8 cellular contexts compared by ENCODE assay signal in the genomic region with DNA sequence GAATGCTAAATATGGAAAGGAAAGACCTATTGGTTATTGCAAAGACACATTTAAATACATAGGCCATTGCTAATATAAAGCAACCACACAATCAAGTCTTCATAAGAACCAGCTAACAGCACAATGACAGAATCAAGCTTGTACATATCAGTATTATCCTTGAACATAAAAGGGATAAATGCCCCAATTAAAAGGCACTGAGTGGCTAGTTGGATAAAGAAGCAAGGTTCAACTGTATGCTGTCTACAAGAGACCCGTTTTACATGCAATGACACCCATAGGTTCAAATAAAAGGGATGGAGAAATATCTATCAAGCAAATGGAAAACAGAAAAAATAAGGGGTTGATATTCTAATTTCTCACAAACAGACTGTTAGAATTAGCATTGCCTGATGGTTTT.
"Had no signal": no experiment of that assay in that cellular context is flagged by ENCODE, and none has a peak within 500 bp of the region (broad histone marks: within the 10 kb centered on the region; RNA-seq: fewer than 3 reads in every experiment).

No MANE protein-coding gene starts in this region.

- H3K4me3 ChIP-seq: GM12878 had no signal

- FAIRE-seq: G401.6, GM12878, GM12891, GM12892, GM18507, GM19239 had no signal

- ATAC-seq: GM12878 had no signal

- DNase-seq: GDM1, GF-D8 had no signal
